Comparison of ENCODE assay signal across 11 cellular contexts in the genomic region with DNA sequence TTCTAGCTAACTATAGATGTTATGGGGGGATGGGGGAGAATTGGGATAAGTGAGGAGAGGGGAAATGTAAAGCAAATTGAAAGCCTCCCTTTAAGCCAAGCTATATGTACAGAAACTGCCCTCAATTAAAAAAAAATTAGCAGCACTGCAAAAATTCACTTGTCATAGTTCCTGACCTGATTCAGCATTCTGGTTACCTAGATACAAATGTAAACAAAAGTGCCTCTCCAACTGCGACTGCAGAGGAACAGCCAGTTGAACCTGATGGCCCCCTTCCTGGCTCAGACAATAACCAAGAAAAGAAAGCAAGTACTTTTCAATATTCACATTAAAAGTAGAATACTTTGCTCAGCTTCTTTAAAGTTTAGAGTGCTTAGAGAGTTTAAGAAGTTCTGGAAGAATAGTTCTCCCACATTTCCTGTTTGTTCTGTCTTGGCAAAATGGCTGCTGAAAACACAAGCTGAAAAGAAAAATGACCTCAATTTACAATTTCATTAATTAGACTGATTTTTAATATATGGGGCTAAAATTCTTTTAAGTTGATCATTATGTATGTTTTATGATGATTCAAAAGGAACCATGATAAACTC. TPM values are rescaled to one million over a fixed set of nuclear protein-coding genes. Genes with fewer than 3 reads are reported as not detected.
DNase-seq lines count a peak whose midpoint lies in the region; ATAC-seq and TF ChIP-seq lines count a peak whose summit lies in the region.
"Had no signal": no experiment of that assay in that cellular context is flagged by ENCODE, and none has a peak within 500 bp of the region (broad histone marks: within the 10 kb centered on the region; RNA-seq: fewer than 3 reads in every experiment).

No MANE protein-coding gene starts in this region.

- H3K9ac ChIP-seq in NT2/D1 (ENCODE audit: insufficient read length, low read depth), result no peak overlapping the region

- H3K9me3 ChIP-seq in NT2/D1 (ENCODE audit: insufficient read depth, low read length) (no peaks in the 10 kb centered on the region), mucosa of descending colon (no peaks in the 10 kb centered on the region)

- intact Hi-C loops in mucosa of descending colon (cut with DNase I, micrococcal nuclease), result no loop called here

- no peak for TF ChIP-seq CTCF in epithelial cell of esophagus (IDR thresholded peaks at IDR 0.05; ENCODE audit: insufficient read depth, low read depth, low read length, missing control alignments)
- TF ChIP-seq CTCF in mucosa of descending colon (IDR thresholded peaks at IDR 0.05), result no peak

- DNase-seq in NCI-H510A treated with DMSO at 0.1 percent for 48 hours (lab: John Stamatoyannopoulos, UW) (peak; percentile 36), NCI-H510A (lab: John Stamatoyannopoulos, UW) (no peak), NT2/D1 (ENCODE audit: low read depth, low spot score) (peak; percentile 50), epithelial cell of esophagus (ENCODE audit: low read depth) (peak; percentile 59), renal cortical epithelial cell (ENCODE audit: low read depth) (peak; percentile 77), AG08396 (ENCODE audit: low spot score) (no peak), mucosa of descending colon (no peak)
- DNase-seq: glutamatergic neuron had no signal

- H3K4me1 ChIP-seq in NT2/D1 (ENCODE audit: insufficient read depth, insufficient read length), result no peaks in the 10 kb centered on the region
- no peaks in the 10 kb centered on the region for H3K4me1 ChIP-seq in mucosa of descending colon (ENCODE audit: low read depth)

- TF ChIP-seq POLR2A in GM18505 (IDR thresholded peaks at IDR 0.05; ENCODE audit: borderline replicate concordance, extremely low read depth, insufficient read depth, insufficient read length), result no peak

- no peaks in the 10 kb centered on the region for H3K27me3 ChIP-seq in NT2/D1 (ENCODE audit: insufficient read depth, insufficient read length)
- H3K27me3 ChIP-seq: SJCRH30 had no signal

- no peak overlapping the region for H3K4me3 ChIP-seq in NT2/D1 (ENCODE audit: insufficient read length, low read depth)
- no peak overlapping the region for H3K4me3 ChIP-seq in epithelial cell of esophagus (ENCODE audit: low read length)
- H3K4me3 ChIP-seq in mucosa of descending colon, result no peak overlapping the region
- H3K4me3 ChIP-seq: SJCRH30 had no signal

- H3K36me3 ChIP-seq in NT2/D1 (ENCODE audit: insufficient read depth, insufficient read length, low read length) (no peaks in the 10 kb centered on the region), mucosa of descending colon (ENCODE audit: low read depth) (no peaks in the 10 kb centered on the region)
- H3K36me3 ChIP-seq: SJCRH30 had no signal

- ATAC-seq in GM18505 (IDR thresholded peaks at IDR 0.05; ENCODE audit: unreplicated experiment) (no peak), mucosa of descending colon (no peak)
- ATAC-seq: activated T-helper 17 cell treated with anti-CD3 and anti-CD28 coated beads, Interleukin-2, amount 50 U/mL, for 72 hours had no signal

RNA-seq across cellular contexts. Expression of a gene that starts 1.5 kb away (rescaled TPM):
- not detected in 2 replicates for total RNA-seq in renal cortical epithelial cell
- total RNA-seq in mucosa of descending colon, result not detected
- total RNA-seq: activated T-helper 17 cell treated with anti-CD3 and anti-CD28 coated beads, Interleukin-2, amount 50 U/mL, for 72 hours; SJCRH30 had no signal

Comparison
In these comparisons a context has a peak if more than half of its experiments do, and no peak if none do; other contexts are left out.
1. DNase-seq: peak in NCI-H510A treated with DMSO at 0.1 percent for 48 hours (single experiment), NT2/D1 (single experiment), epithelial cell of esophagus (single experiment) and renal cortical epithelial cell (single experiment); none in NCI-H510A (single experiment), AG08396 (single experiment) and mucosa of descending colon (0 of 3).